22 cellular contexts compared by ENCODE assay signal in the genomic region with DNA sequence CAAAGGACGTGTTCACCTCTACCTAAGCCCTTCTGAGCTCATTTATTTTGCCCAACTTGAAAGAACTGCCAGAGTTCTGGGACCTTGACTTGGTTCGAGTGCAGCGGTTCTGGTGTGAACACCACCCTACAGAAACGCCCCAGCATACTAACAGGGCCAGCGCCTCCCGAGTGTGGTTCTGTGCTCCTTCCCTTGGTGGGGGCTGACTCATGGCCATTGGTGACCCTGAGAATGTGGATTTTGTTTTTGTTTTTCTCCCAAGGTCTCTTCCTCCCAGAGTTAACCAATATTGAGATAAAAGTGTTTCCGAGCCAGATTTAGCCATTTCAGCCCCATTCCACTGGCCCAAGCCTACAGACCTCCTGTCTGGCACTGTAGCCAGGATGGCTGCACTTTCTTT. TPM values are rescaled to one million over a fixed set of nuclear protein-coding genes. Genes with fewer than 3 reads are reported as not detected.
DNase-seq lines count a peak whose midpoint lies in the region; ATAC-seq and TF ChIP-seq lines count a peak whose summit lies in the region.
"Had no signal": no experiment of that assay in that cellular context is flagged by ENCODE, and none has a peak within 500 bp of the region (broad histone marks: within the 10 kb centered on the region; RNA-seq: fewer than 3 reads in every experiment).

No MANE protein-coding gene starts in this region.

- no peaks in the 10 kb centered on the region for H3K9me3 Mint-ChIP-seq in stimulated activated naive CD8-positive, alpha-beta T cell treated with anti-CD3 and anti-CD28 coated beads, Interleukin-15, Interleukin-2, amounts not matched to agents 100 ng/mL and 50 ng/mL, for 24 hours
- H3K9me3 Mint-ChIP-seq in activated naive CD8-positive, alpha-beta T cell treated with anti-CD3 and anti-CD28 coated beads, Interleukin-2, amount 10 ng/mL, durations not matched to agents 7 days and 5 days: no peaks in the 10 kb centered on the region
- no peaks in the 10 kb centered on the region for H3K9me3 Mint-ChIP-seq in memory B cell
- H3K9me3 Mint-ChIP-seq: stimulated activated naive CD8-positive, alpha-beta T cell treated with anti-CD3 and anti-CD28 coated beads, Interleukin-15, amount 100 ng/mL, for 72 hours had no signal

- no peaks in the 10 kb centered on the region for H3K4me1 ChIP-seq in uterus
- H3K4me1 ChIP-seq in esophagus muscularis mucosa: peaks cover 0 to 16% (median 2%) of the 10 kb centered on the region in 4 donors

- intact Hi-C loops in uterus (cut with DNase I; ENCODE audit: low total_unique reads) (no loop called here), esophagus muscularis mucosa (cut with DNase I) (no loop called here)

- H3K27ac ChIP-seq in uterus: peak overlapping the region; percentile 74 to 76
- H3K27ac ChIP-seq in esophagus muscularis mucosa (replicated peaks in 1 of 4): no peak overlapping the region
- H3K27ac ChIP-seq: gastrocnemius medialis, HL-60, SJCRH30 had no signal

- no peak for ATAC-seq in stimulated activated naive CD8-positive, alpha-beta T cell treated with anti-CD3 and anti-CD28 coated beads, Interleukin-15, Interleukin-2, amounts not matched to agents 100 U/mL and 50 U/mL, for 24 hours
- no peak for ATAC-seq in activated naive CD8-positive, alpha-beta T cell treated with anti-CD3 and anti-CD28 coated beads, Interleukin-2, amount 10 ng/mL, durations not matched to agents 7 days and 5 days (ENCODE audit: low read depth)
- no peak for ATAC-seq in memory B cell (ENCODE audit: low read depth)
- ATAC-seq: gastrocnemius medialis; left cardiac atrium; stimulated activated naive CD8-positive, alpha-beta T cell treated with anti-CD3 and anti-CD28 coated beads, Interleukin-15, amount 100 ng/mL, for 72 hours had no signal

- no peak for DNase-seq in stimulated activated naive CD8-positive, alpha-beta T cell treated with anti-CD3 and anti-CD28 coated beads, Interleukin-15, Interleukin-2, amounts not matched to agents 100 U/mL and 50 U/mL, for 24 hours
- DNase-seq in activated naive CD8-positive, alpha-beta T cell treated with anti-CD3 and anti-CD28 coated beads, Interleukin-2, amount 10 ng/mL, durations not matched to agents 7 days and 5 days: no peak
- DNase-seq in memory B cell (ENCODE audit: low spot score in 2 of 2) (no peak), uterus (no peak), A172 (ENCODE audit: low spot score) (no peak), esophagus muscularis mucosa (ENCODE audit: extremely low spot score) (no peak), NK-92 (lab: John Stamatoyannopoulos, UW; ENCODE audit: unreplicated experiment) (no peak)
- DNase-seq: activated CD4-positive, CD25-positive, alpha-beta regulatory T cell; activated gamma-delta T cell; EL; gastrocnemius medialis; H7; left cardiac atrium; midbrain; NCI-H1930; NCI-H526; SJCRH30; stimulated activated naive CD8-positive, alpha-beta T cell treated with anti-CD3 and anti-CD28 coated beads, Interleukin-15, amount 100 ng/mL, for 72 hours; T-helper 2 cell had no signal

- 90% methylated on average over 6 of the region's 7 CpGs for WGBS in esophagus muscularis mucosa

- H3K27me3 ChIP-seq in uterus (no peaks in the 10 kb centered on the region), esophagus muscularis mucosa (peaks cover 0 to 45% (median 0%) of the 10 kb centered on the region in 4 donors)
- H3K27me3 ChIP-seq: gastrocnemius medialis, SJCRH30 had no signal

- POLR2A ChIA-PET in activated naive CD8-positive, alpha-beta T cell treated with anti-CD3 and anti-CD28 coated beads, Interleukin-2, amount 10 ng/mL, durations not matched to agents 7 days and 5 days (lab: Charles Lee): no interaction called here

- H3K4me3 ChIP-seq in uterus (no peak overlapping the region), esophagus muscularis mucosa (no peak overlapping the region)
- H3K4me3 ChIP-seq: gastrocnemius medialis, SJCRH30 had no signal

- H3K4me3 Mint-ChIP-seq in stimulated activated naive CD8-positive, alpha-beta T cell treated with anti-CD3 and anti-CD28 coated beads, Interleukin-15, Interleukin-2, amounts not matched to agents 100 ng/mL and 50 ng/mL, for 24 hours: no peak overlapping the region
- no peak overlapping the region for H3K4me3 Mint-ChIP-seq in activated naive CD8-positive, alpha-beta T cell treated with anti-CD3 and anti-CD28 coated beads, Interleukin-2, amount 10 ng/mL, durations not matched to agents 7 days and 5 days
- H3K4me3 Mint-ChIP-seq in memory B cell: no peak overlapping the region
- H3K4me3 Mint-ChIP-seq: stimulated activated naive CD8-positive, alpha-beta T cell treated with anti-CD3 and anti-CD28 coated beads, Interleukin-15, amount 100 ng/mL, for 72 hours had no signal

- peaks cover 37% of the 10 kb centered on the region for H3K36me3 Mint-ChIP-seq in stimulated activated naive CD8-positive, alpha-beta T cell treated with anti-CD3 and anti-CD28 coated beads, Interleukin-15, Interleukin-2, amounts not matched to agents 100 ng/mL and 50 ng/mL, for 24 hours (ENCODE audit: low read depth)
- peaks cover 7% of the 10 kb centered on the region for H3K36me3 Mint-ChIP-seq in activated naive CD8-positive, alpha-beta T cell treated with anti-CD3 and anti-CD28 coated beads, Interleukin-2, amount 10 ng/mL, durations not matched to agents 7 days and 5 days
- peaks cover 4% of the 10 kb centered on the region for H3K36me3 Mint-ChIP-seq in memory B cell

- no peaks in the 10 kb centered on the region for H3K36me3 ChIP-seq in uterus
- peaks cover 0 to 9% (median 4%) of the 10 kb centered on the region in 4 donors for H3K36me3 ChIP-seq in esophagus muscularis mucosa
- H3K36me3 ChIP-seq: gastrocnemius medialis, SJCRH30 had no signal

- H3K4me1 Mint-ChIP-seq in stimulated activated naive CD8-positive, alpha-beta T cell treated with anti-CD3 and anti-CD28 coated beads, Interleukin-15, Interleukin-2, amounts not matched to agents 100 ng/mL and 50 ng/mL, for 24 hours (ENCODE audit: low read depth): peaks cover 80% of the 10 kb centered on the region
- peaks cover 44% of the 10 kb centered on the region for H3K4me1 Mint-ChIP-seq in activated naive CD8-positive, alpha-beta T cell treated with anti-CD3 and anti-CD28 coated beads, Interleukin-2, amount 10 ng/mL, durations not matched to agents 7 days and 5 days
- peaks cover 63% of the 10 kb centered on the region for H3K4me1 Mint-ChIP-seq in memory B cell

- TF ChIP-seq CTCF in uterus (IDR thresholded peaks at IDR 0.05): no peak
- TF ChIP-seq CTCF in esophagus muscularis mucosa (IDR thresholded peaks at IDR 0.05): no peak

- peak overlapping the region; percentile 76 for H3K27ac Mint-ChIP-seq in stimulated activated naive CD8-positive, alpha-beta T cell treated with anti-CD3 and anti-CD28 coated beads, Interleukin-15, Interleukin-2, amounts not matched to agents 100 ng/mL and 50 ng/mL, for 24 hours
- peak overlapping the region; percentile 13 for H3K27ac Mint-ChIP-seq in activated naive CD8-positive, alpha-beta T cell treated with anti-CD3 and anti-CD28 coated beads, Interleukin-2, amount 10 ng/mL, durations not matched to agents 7 days and 5 days
- peak overlapping the region; percentile 45 for H3K27ac Mint-ChIP-seq in memory B cell

- TF ChIP-seq EP300 in esophagus muscularis mucosa (IDR thresholded peaks at IDR 0.05): no peak

- TF ChIP-seq POLR2A in uterus (IDR thresholded peaks at IDR 0.05): no peak
- no peak for TF ChIP-seq POLR2A in esophagus muscularis mucosa (IDR thresholded peaks at IDR 0.05; ENCODE audit: low read depth)

- no peaks in the 10 kb centered on the region for H3K27me3 Mint-ChIP-seq in stimulated activated naive CD8-positive, alpha-beta T cell treated with anti-CD3 and anti-CD28 coated beads, Interleukin-15, Interleukin-2, amounts not matched to agents 100 ng/mL and 50 ng/mL, for 24 hours
- H3K27me3 Mint-ChIP-seq in activated naive CD8-positive, alpha-beta T cell treated with anti-CD3 and anti-CD28 coated beads, Interleukin-2, amount 10 ng/mL, durations not matched to agents 7 days and 5 days: no peaks in the 10 kb centered on the region
- H3K27me3 Mint-ChIP-seq in memory B cell: no peaks in the 10 kb centered on the region
- H3K27me3 Mint-ChIP-seq: stimulated activated naive CD8-positive, alpha-beta T cell treated with anti-CD3 and anti-CD28 coated beads, Interleukin-15, amount 100 ng/mL, for 72 hours had no signal

- H3K9me3 ChIP-seq in uterus (no peaks in the 10 kb centered on the region), esophagus muscularis mucosa (no peaks in the 10 kb centered on the region)
- H3K9me3 ChIP-seq: gastrocnemius medialis, SJCRH30 had no signal

RNA-seq across cellular contexts. Expression of gene SEMA7A, which starts 27.9 kb away (rescaled TPM):
- 10 to 100 TPM; 15.2 to 15.8 TPM for total RNA-seq in activated naive CD8-positive, alpha-beta T cell treated with anti-CD3 and anti-CD28 coated beads, Interleukin-2, amount 10 ng/mL, durations not matched to agents 7 days and 5 days
- 10 to 100 TPM in 1 of 4 donors, 1 to 10 TPM in 1, under 1 TPM in 1, not detected in 1; 0.29 to 16.9 (median 4.5) TPM for total RNA-seq in uterus
- 12.6 and 14.3 TPM in 2 replicates for total RNA-seq in A172 (2014; rRNA removed; shearing (Covaris generic))
- total RNA-seq in esophagus muscularis mucosa: 1 to 10 TPM; 1.2 to 4.1 (median 2.7) TPM

RNA-seq across cellular contexts. Expression of gene CYP11A1, which starts 38.4 kb away (rescaled TPM):
- not detected for total RNA-seq in activated naive CD8-positive, alpha-beta T cell treated with anti-CD3 and anti-CD28 coated beads, Interleukin-2, amount 10 ng/mL, durations not matched to agents 7 days and 5 days
- 1 to 10 TPM in 2 of 4 donors, not detected in 2; 1.1 to 2.3 TPM for total RNA-seq in uterus
- total RNA-seq in A172 (2014; rRNA removed; shearing (Covaris generic)): 1.2 TPM in 1 of 2 replicates, not detected in the other
- total RNA-seq in esophagus muscularis mucosa: 1 to 10 TPM; 1.7 to 2.5 (median 1.8) TPM
- total RNA-seq: dermis microvascular lymphatic vessel endothelial cell, SJCRH30 had no signal

RNA-seq across cellular contexts. Expression of gene UBL7, which starts 55.1 kb away (rescaled TPM):
- total RNA-seq in activated naive CD8-positive, alpha-beta T cell treated with anti-CD3 and anti-CD28 coated beads, Interleukin-2, amount 10 ng/mL, durations not matched to agents 7 days and 5 days: 10 to 100 TPM; 55.3 to 63.2 TPM
- total RNA-seq in uterus (10 to 100 TPM; 15.4 to 60.6 (median 35.7) TPM), esophagus muscularis mucosa (10 to 100 TPM; 52.7 to 69.7 (median 60.5) TPM)
- 102 and 137 TPM in 2 replicates for total RNA-seq in A172 (2014; rRNA removed; shearing (Covaris generic))

Comparison
In these comparisons a context has a peak if more than half of its experiments do, and no peak if none do; other contexts are left out.
1. H3K27ac Mint-ChIP-seq: peak in every context shown above with its lines; median percentile 76 in stimulated activated naive CD8-positive, alpha-beta T cell treated with anti-CD3 and anti-CD28 coated beads, Interleukin-15, Interleukin-2, amounts not matched to agents 100 ng/mL and 50 ng/mL, for 24 hours; 45 in memory B cell; 13 in activated naive CD8-positive, alpha-beta T cell treated with anti-CD3 and anti-CD28 coated beads, Interleukin-2, amount 10 ng/mL, durations not matched to agents 7 days and 5 days.
2. H3K27ac ChIP-seq: peak in uterus (2 of 2); none in esophagus muscularis mucosa (0 of 4).